ENCODE assay signal across 19 cellular contexts in genomic region chr4:148634476-148634875, GRCh38.
DNase-seq lines count a peak whose midpoint lies in the region; ATAC-seq and TF ChIP-seq lines count a peak whose summit lies in the region.
"Had no signal": no experiment of that assay in that cellular context is flagged by ENCODE, and none has a peak within 500 bp of the region (broad histone marks: within the 10 kb centered on the region; RNA-seq: fewer than 3 reads in every experiment).

No MANE protein-coding gene starts in this region.

- H3K4me3 ChIP-seq in cardiac fibroblast (replicated peaks in 1 of 2; ENCODE audit: low read depth in 2 of 2, low read length in 2 of 2): no peak overlapping the region
- no peak overlapping the region for H3K4me3 ChIP-seq in endodermal cell (ENCODE audit: low read length)
- H3K4me3 ChIP-seq: hepatocyte, vagina had no signal

- WGBS in endodermal cell (ENCODE audit: insufficient coverage in 1 of 2, insufficient read length in 1 of 2), 2 experiments: 95 to 100% methylated on average over 1 to 3 of the region's 3 CpGs

- peaks cover 29% of the 10 kb centered on the region for H3K9me3 ChIP-seq in endodermal cell (ENCODE audit: control insufficient read depth, low read length)
- H3K9me3 ChIP-seq: neutrophil, vagina had no signal

- no peak overlapping the region for H3K4me3 Mint-ChIP-seq in endodermal cell
- H3K4me3 Mint-ChIP-seq: activated CD4-positive, alpha-beta T cell treated with anti-CD3 and anti-CD28 coated beads, Interleukin-2, amount 10 ng/mL, durations not matched to agents 7 days and 5 days; activated naive CD4-positive, alpha-beta T cell treated with anti-CD3 and anti-CD28 coated beads for 36 hours; brain; CD8-positive, alpha-beta memory T cell had no signal

- H3K27ac Mint-ChIP-seq in endodermal cell: no peak overlapping the region
- H3K27ac Mint-ChIP-seq: activated CD4-positive, alpha-beta T cell treated with anti-CD3 and anti-CD28 coated beads, Interleukin-2, amount 10 ng/mL, durations not matched to agents 7 days and 5 days; activated naive CD4-positive, alpha-beta T cell treated with anti-CD3 and anti-CD28 coated beads for 36 hours; brain; CD8-positive, alpha-beta memory T cell had no signal

- peaks cover 39% of the 10 kb centered on the region for H3K9me3 Mint-ChIP-seq in endodermal cell

- DNase-seq in GM03348 (ENCODE audit: low spot score) (peak; percentile 46), NCI-H226 (peak; percentile 43), cardiac fibroblast (ENCODE audit: low read depth in 2 of 2) (peak; percentile 2 to 52), myocyte (ENCODE audit: low read depth) (peak; percentile 91), endodermal cell (no peak), AG20443 (ENCODE audit: low spot score) (no peak), SK-N-DZ (ENCODE audit: low spot score) (no peak)
- DNase-seq: activated CD4-positive, alpha-beta T cell treated with anti-CD3 and anti-CD28 coated beads, Interleukin-2, amount 10 ng/mL, durations not matched to agents 7 days and 5 days; activated naive CD4-positive, alpha-beta T cell treated with anti-CD3 and anti-CD28 coated beads for 36 hours; CD8-positive, alpha-beta memory T cell; midbrain; MV-4-11; NCI-H2081; NCI-H524 had no signal

- no peaks in the 10 kb centered on the region for H3K27me3 ChIP-seq in endodermal cell (ENCODE audit: control insufficient read depth, insufficient read depth, low read length, poor library complexity, severe bottlenecking)
- H3K27me3 ChIP-seq: hepatocyte, neutrophil, vagina had no signal

- H3K4me1 Mint-ChIP-seq in endodermal cell: peaks cover 6% of the 10 kb centered on the region
- H3K4me1 Mint-ChIP-seq: activated CD4-positive, alpha-beta T cell treated with anti-CD3 and anti-CD28 coated beads, Interleukin-2, amount 10 ng/mL, durations not matched to agents 7 days and 5 days; brain; CD8-positive, alpha-beta memory T cell had no signal

- no peak for TF ChIP-seq CTCF in cardiac fibroblast (IDR thresholded peaks at IDR 0.05; ENCODE audit: low read depth, low read length)
- TF ChIP-seq CTCF in endodermal cell (conservative IDR thresholded peaks at IDR 0.05): no peak

- no peak overlapping the region for H3K27ac ChIP-seq in endodermal cell (ENCODE audit: low read depth, low read length)
- H3K27ac ChIP-seq: hepatocyte, neutrophil, vagina had no signal

- no peaks in the 10 kb centered on the region for H3K27me3 Mint-ChIP-seq in endodermal cell (ENCODE audit: insufficient read depth)
- H3K27me3 Mint-ChIP-seq: activated CD4-positive, alpha-beta T cell treated with anti-CD3 and anti-CD28 coated beads, Interleukin-2, amount 10 ng/mL, durations not matched to agents 7 days and 5 days; brain had no signal

- H3K36me3 Mint-ChIP-seq in endodermal cell (ENCODE audit: low read depth): peaks cover 8% of the 10 kb centered on the region
- H3K36me3 Mint-ChIP-seq: brain had no signal

- H3K4me1 ChIP-seq in endodermal cell (ENCODE audit: control insufficient read depth, insufficient read depth, low read length): no peaks in the 10 kb centered on the region
- H3K4me1 ChIP-seq: vagina had no signal

- no peak for ATAC-seq in GM21515 (IDR thresholded peaks at IDR 0.05; ENCODE audit: unreplicated experiment)

- no peak overlapping the region for H3K9ac ChIP-seq in endodermal cell (ENCODE audit: extremely low read depth, low read length, poor library complexity, severe bottlenecking)

- no peaks in the 10 kb centered on the region for H3K36me3 ChIP-seq in endodermal cell (ENCODE audit: control insufficient read depth, insufficient read depth, low read length)
- H3K36me3 ChIP-seq: neutrophil, vagina had no signal

Comparison
In these comparisons a context has a peak if more than half of its experiments do, and no peak if none do; other contexts are left out.
1. DNase-seq: peak in GM03348 (single experiment), NCI-H226 (single experiment), cardiac fibroblast (2 of 2) and myocyte (single experiment); none in endodermal cell (single experiment), AG20443 (single experiment) and SK-N-DZ (single experiment).